In the genomic region with DNA sequence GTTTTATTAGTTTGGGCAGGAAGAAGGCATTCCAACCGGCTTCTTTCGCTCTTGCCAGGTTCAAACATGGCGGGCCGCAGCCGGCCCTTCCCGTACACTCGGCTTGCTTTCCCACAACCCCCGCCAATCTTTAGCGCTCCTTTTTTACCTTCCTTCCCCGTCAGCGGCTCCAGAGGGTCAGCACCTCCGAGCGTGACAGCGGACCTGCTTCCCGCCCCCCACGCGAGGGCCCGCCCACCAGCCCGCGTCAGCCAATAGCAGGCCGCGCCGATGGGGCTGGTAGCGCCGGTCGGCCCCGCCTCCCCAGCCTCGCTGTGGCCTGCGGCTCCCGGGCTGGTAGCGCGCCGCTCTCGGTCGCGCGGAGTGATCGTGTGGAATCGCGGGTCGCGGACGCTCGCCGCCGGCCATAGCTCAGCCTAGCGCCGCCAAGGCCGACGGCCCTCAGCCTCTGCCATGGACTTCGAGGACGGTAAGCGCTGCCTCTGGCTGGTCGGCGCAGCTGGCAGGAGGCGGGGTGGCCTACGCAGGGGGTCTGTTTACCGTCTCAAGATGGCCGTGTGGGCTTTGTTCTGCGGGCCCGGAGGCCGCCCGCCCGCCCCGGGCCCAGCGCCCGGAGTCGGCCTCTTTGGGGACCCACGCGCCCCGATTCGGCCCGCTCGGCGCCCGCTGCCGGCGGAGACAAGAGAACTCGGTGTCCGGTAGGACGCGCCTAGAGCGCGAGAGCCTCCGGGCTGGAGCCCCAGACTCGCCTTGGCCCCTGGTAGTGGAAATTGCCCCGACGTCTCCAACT, we compare ENCODE assay signal across 8 cellular contexts. TPM values are rescaled to one million over a fixed set of nuclear protein-coding genes. Genes with fewer than 3 reads are reported as not detected.
A peak's percentile ranks its signal among the peaks of the same experiment; 100 is the strongest.
DNase-seq lines count a peak whose midpoint lies in the region; ATAC-seq, FAIRE-seq and TF ChIP-seq lines count a peak whose summit lies in the region.

A gene with protein sequence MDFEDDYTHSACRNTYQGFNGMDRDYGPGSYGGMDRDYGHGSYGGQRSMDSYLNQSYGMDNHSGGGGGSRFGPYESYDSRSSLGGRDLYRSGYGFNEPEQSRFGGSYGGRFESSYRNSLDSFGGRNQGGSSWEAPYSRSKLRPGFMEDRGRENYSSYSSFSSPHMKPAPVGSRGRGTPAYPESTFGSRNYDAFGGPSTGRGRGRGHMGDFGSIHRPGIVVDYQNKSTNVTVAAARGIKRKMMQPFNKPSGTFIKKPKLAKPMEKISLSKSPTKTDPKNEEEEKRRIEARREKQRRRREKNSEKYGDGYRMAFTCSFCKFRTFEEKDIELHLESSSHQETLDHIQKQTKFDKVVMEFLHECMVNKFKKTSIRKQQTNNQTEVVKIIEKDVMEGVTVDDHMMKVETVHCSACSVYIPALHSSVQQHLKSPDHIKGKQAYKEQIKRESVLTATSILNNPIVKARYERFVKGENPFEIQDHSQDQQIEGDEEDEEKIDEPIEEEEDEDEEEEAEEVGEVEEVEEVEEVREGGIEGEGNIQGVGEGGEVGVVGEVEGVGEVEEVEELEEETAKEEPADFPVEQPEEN (plus strand): TSS at position 306 of the 790 bp plus-strand sequence. CDS start 148 bp downstream, at position 454.

- H3K9me3 Mint-ChIP-seq in neural progenitor cell: no peaks in the 10 kb centered on the region

- H3K9me3 ChIP-seq in HAP-1 (no peaks in the 10 kb centered on the region), MG63 (no peaks in the 10 kb centered on the region), neural progenitor cell (ENCODE audit: low read depth) (no peaks in the 10 kb centered on the region)

- H3K4me2 ChIP-seq in neural progenitor cell: peak within 1 kb of the TSS; percentile 93

- H3K79me2 ChIP-seq in neural progenitor cell (ENCODE audit: low read depth): peaks cover 51% of the 10 kb centered on the region

- H3K4me1 ChIP-seq in HAP-1: peaks cover 23% of the 10 kb centered on the region
- H3K4me1 ChIP-seq in foreskin keratinocyte: peaks cover 37% of the 10 kb centered on the region
- peaks cover 32% of the 10 kb centered on the region for H3K4me1 ChIP-seq in neural progenitor cell

- TF ChIP-seq CTCF in foreskin keratinocyte (conservative IDR thresholded peaks at IDR 0.05): peak; percentile 15
- TF ChIP-seq CTCF in neural progenitor cell (IDR thresholded peaks at IDR 0.05): no peak

- peaks cover 47% of the 10 kb centered on the region for H4K20me1 ChIP-seq in neural progenitor cell (ENCODE audit: low read depth)

- H3F3A ChIP-seq in neural progenitor cell (ENCODE audit: low read depth): peaks cover 19% of the 10 kb centered on the region

- peaks cover 43% of the 10 kb centered on the region for H3K4me1 Mint-ChIP-seq in neural progenitor cell

- H3K27ac ChIP-seq in foreskin keratinocyte (peak within 1 kb of the TSS; percentile 82), neural progenitor cell (peak within 1 kb of the TSS; percentile 89)

- peaks cover 7% of the 10 kb centered on the region for H3K36me3 ChIP-seq in HAP-1 (replicated peaks)
- H3K36me3 ChIP-seq in MG63: peaks cover 21% of the 10 kb centered on the region
- peaks cover 13% of the 10 kb centered on the region for H3K36me3 ChIP-seq in neural progenitor cell

- peaks cover 5% of the 10 kb centered on the region for H3K27me3 Mint-ChIP-seq in neural progenitor cell (ENCODE audit: insufficient read depth, low read depth)

- ATAC-seq in foreskin keratinocyte: peak; percentile 91

- in situ Hi-C loops in HAP-1 (cut with MboI; ENCODE audit: low sequenced_read_pairs): loop anchor here (25.0 kb wide), 1 partner anchor 358 kb away; the partner anchor contains the start of gene LRRC8C

- DNase-seq in HAP-1 (ENCODE audit: low spot score in 2 of 2) (peak; percentile 94 to 98), MG63 (peak; percentile 95), SIG-M5 treated with dmso at 0.1 percent for 504 hours (lab: John Stamatoyannopoulos, UW; ENCODE audit: unreplicated experiment) (peak; percentile 87), activated gamma-delta T cell treated with Interleukin-2 at 50 U/mL for 16 hours (peak; percentile 92), foreskin keratinocyte (peak; percentile 93 to 97), neural progenitor cell (ENCODE audit: low spot score) (peak; percentile 98), stromal cell of bone marrow (ENCODE audit: low read depth) (peak; percentile 83)

- peak within 1 kb of the TSS; percentile 100 for H3K27ac Mint-ChIP-seq in neural progenitor cell

- peak within 1 kb of the TSS; percentile 93 for H2AFZ ChIP-seq in neural progenitor cell (replicated peaks)

- H3K4me3 ChIP-seq in HAP-1: peak within 1 kb of the TSS; percentile 80
- H3K4me3 ChIP-seq in MG63: peak within 1 kb of the TSS; percentile 79
- H3K4me3 ChIP-seq in neural progenitor cell: peak within 1 kb of the TSS; percentile 96

- no peaks in the 10 kb centered on the region for H3K27me3 ChIP-seq in HAP-1 (ENCODE audit: low read depth)
- H3K27me3 ChIP-seq in MG63: no peaks in the 10 kb centered on the region
- H3K27me3 ChIP-seq in foreskin keratinocyte: no peaks in the 10 kb centered on the region
- H3K27me3 ChIP-seq in neural progenitor cell: no peaks in the 10 kb centered on the region

- peak; percentile 98 for FAIRE-seq in G401.6 (lab: Jason Lieb, UNC)

- peak within 1 kb of the TSS; percentile 100 for H3K4me3 Mint-ChIP-seq in neural progenitor cell

- peaks cover 17% of the 10 kb centered on the region for H3K36me3 Mint-ChIP-seq in neural progenitor cell

- peak within 1 kb of the TSS; percentile 97 for H3K9ac ChIP-seq in neural progenitor cell

RNA-seq across cellular contexts. Expression of the gene that starts here (rescaled TPM):
- total RNA-seq in MG63 (2014; rRNA removed; shearing (Covaris generic); ENCODE audit: low replicate concordance): 1.1 and 1.4 TPM in 2 replicates
- 16.6 and 19.8 TPM in 2 replicates for total RNA-seq in foreskin keratinocyte
- polyA plus RNA-seq in foreskin keratinocyte: 9.4 and 13.0 TPM in 2 replicates
- total RNA-seq in neural progenitor cell (ENCODE audit: low replicate concordance): 33.9 and 45.0 TPM in 2 replicates

Comparison
In these comparisons a context has a peak if more than half of its experiments do, and no peak if none do; other contexts are left out.
1. Peak in every context shown above with its lines: DNase-seq, ATAC-seq, H3K4me3 ChIP-seq and H3K27ac ChIP-seq.